8 cellular contexts compared by ENCODE assay signal in genomic region chr11:124622531-124623451, GRCh38. TPM values are rescaled to one million over a fixed set of nuclear protein-coding genes. Genes with fewer than 3 reads are reported as not detected.
DNase-seq lines count a peak whose midpoint lies in the region; ATAC-seq and TF ChIP-seq lines count a peak whose summit lies in the region.

TBRG1 (plus strand) TSS chr11:124622864; CDS start chr11:124623084, 220 bp downstream.

- peak within 1 kb of the TSS; percentile 89 for H3K4me3 ChIP-seq in ACC112 (ENCODE audit: low read depth, low read length)
- peak within 1 kb of the TSS; percentile 99 for H3K4me3 ChIP-seq in WERI-Rb-1 (ENCODE audit: low read depth, low read length)
- H3K4me3 ChIP-seq in breast epithelium, result peak within 1 kb of the TSS; percentile 89 to 97 (median 94)
- peak within 1 kb of the TSS; percentile 81 for H3K4me3 ChIP-seq in iPS-18c (ENCODE audit: insufficient read depth, low read depth, low read length)
- peak within 1 kb of the TSS; percentile 66 to 98 (median 90) for H3K4me3 ChIP-seq in skin epidermis

- H2AFZ ChIP-seq in ACC112 (ENCODE audit: low read length, unreplicated experiment), result peak within 1 kb of the TSS; percentile 92

- ATAC-seq in GM18870 (IDR thresholded peaks at IDR 0.05; ENCODE audit: unreplicated experiment) (peak; percentile 89), HG03108 (IDR thresholded peaks at IDR 0.05; ENCODE audit: unreplicated experiment) (peak; percentile 99)

- peak; percentile 88 for TF ChIP-seq POLR2A in breast epithelium (IDR thresholded peaks at IDR 0.05)

- DNase-seq in NCI-H2196 treated with DMSO at 0.1 percent for 48 hours (lab: John Stamatoyannopoulos, UW; ENCODE audit: unreplicated experiment) (peak; percentile 69), WERI-Rb-1 (peak; percentile 93), breast epithelium (ENCODE audit: low spot score in 2 of 2) (peak; percentile 81 to 86)

- H3K9me3 ChIP-seq in WERI-Rb-1 (ENCODE audit: severe bottlenecking), result no peaks in the 10 kb centered on the region
- no peaks in the 10 kb centered on the region for H3K9me3 ChIP-seq in breast epithelium
- no peaks in the 10 kb centered on the region for H3K9me3 ChIP-seq in iPS-18c (ENCODE audit: control insufficient read depth, insufficient read depth, low read length)

- H3K27me3 ChIP-seq in ACC112 (ENCODE audit: insufficient read depth, low read length) (peaks cover 31% of the 10 kb centered on the region), WERI-Rb-1 (ENCODE audit: insufficient read depth, low read depth, severe bottlenecking) (no peaks in the 10 kb centered on the region), breast epithelium (no peaks in the 10 kb centered on the region)

- H3K79me2 ChIP-seq in ACC112 (ENCODE audit: control insufficient read depth, insufficient read depth, low read length, unreplicated experiment), result peaks cover 28% of the 10 kb centered on the region

- peaks cover 3% of the 10 kb centered on the region for H3K4me1 ChIP-seq in ACC112 (ENCODE audit: control insufficient read depth, insufficient read depth, low read length, unreplicated experiment)
- peaks cover 0 to 5% of the 10 kb centered on the region in 2 donors for H3K4me1 ChIP-seq in breast epithelium

- H3K27ac ChIP-seq in ACC112 (ENCODE audit: low read depth, low read length), result peak within 1 kb of the TSS; percentile 87
- peak within 1 kb of the TSS; percentile 88 for H3K27ac ChIP-seq in WERI-Rb-1
- peak within 1 kb of the TSS; percentile 89 to 95 for H3K27ac ChIP-seq in breast epithelium
- peak within 1 kb of the TSS; percentile 77 to 98 (median 93) for H3K27ac ChIP-seq in skin epidermis

- intact Hi-C loops in breast epithelium (cut with DNase I; ENCODE audit: low total_unique reads), result no loop called here

- TF ChIP-seq CTCF in WERI-Rb-1 (IDR thresholded peaks at IDR 0.05; ENCODE audit: low read depth, low read length) (no peak), breast epithelium (IDR thresholded peaks at IDR 0.05) (no peak)

- peaks cover 18% of the 10 kb centered on the region for H3K36me3 ChIP-seq in ACC112 (ENCODE audit: insufficient read depth, low read length)
- peaks cover 31% of the 10 kb centered on the region for H3K36me3 ChIP-seq in WERI-Rb-1
- H3K36me3 ChIP-seq in breast epithelium, result no peaks in the 10 kb centered on the region

RNA-seq across cellular contexts. Expression of gene TBRG1, which starts in this region (rescaled TPM):
- 10 to 100 TPM; 34.7 to 49.0 (median 34.9) TPM for total RNA-seq in breast epithelium

Comparison
In these comparisons a context has a peak if more than half of its experiments do, and no peak if none do; other contexts are left out.
1. Peak in every context shown above with its lines: DNase-seq, ATAC-seq, H3K4me3 ChIP-seq and H3K27ac ChIP-seq.